22 cellular contexts compared by ENCODE assay signal in the genomic region with DNA sequence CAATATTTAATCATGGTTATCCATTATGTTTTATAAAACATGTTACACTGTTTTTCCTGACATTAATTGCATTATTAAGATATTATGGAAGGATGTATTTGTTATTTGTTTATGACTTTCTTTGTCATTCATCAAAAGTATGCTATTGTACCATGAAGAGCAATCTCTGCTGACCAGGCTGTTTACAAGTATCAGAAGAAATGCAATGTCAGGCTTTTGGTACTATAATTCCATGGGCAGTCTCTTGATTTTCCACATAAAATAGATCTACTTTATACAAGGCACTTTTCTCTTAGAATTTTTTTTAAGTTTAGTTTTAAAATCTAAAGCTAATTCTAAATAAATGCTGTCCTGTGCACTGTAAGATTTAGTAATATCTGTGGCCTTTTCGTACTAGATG.
DNase-seq lines count a peak whose midpoint lies in the region; ATAC-seq, FAIRE-seq and TF ChIP-seq lines count a peak whose summit lies in the region.
"Had no signal": no experiment of that assay in that cellular context is flagged by ENCODE, and none has a peak within 500 bp of the region (broad histone marks: within the 10 kb centered on the region; RNA-seq: fewer than 3 reads in every experiment).

No MANE protein-coding gene starts in this region.

- H3K79me2 ChIP-seq in hepatocyte: no peaks in the 10 kb centered on the region

- H2BK5ac ChIP-seq in IMR-90 (ENCODE audit: low read depth, low read length, poor library complexity, severe bottlenecking): no peak overlapping the region

- H3K18ac ChIP-seq in IMR-90 (ENCODE audit: low read depth, low read length): no peak overlapping the region

- in situ Hi-C loops in IMR-90 (cut with MboI; ENCODE audit: low sequenced_read_pairs): no loop called here

- WGBS in A549 (ENCODE audit: missing lambda C conversion rate): 9% methylated on average over 1 of the region's 1 CpG
- WGBS in IMR-90 (ENCODE audit: extremely low coverage in 2 of 2, insufficient read length in 1 of 2), 2 experiments: no CpG with 5 or more reads among the region's 1 CpG
- 79% methylated on average over 1 of the region's 1 CpG for WGBS in hepatocyte (ENCODE audit: low lambda C conversion rate, missing lambda C conversion rate)

- no peak overlapping the region for H3K14ac ChIP-seq in IMR-90 (replicated peaks; ENCODE audit: low read depth, low read length)

- no peaks in the 10 kb centered on the region for H3K9me1 ChIP-seq in IMR-90 (ENCODE audit: insufficient read depth, low read length)

- no peak for TF ChIP-seq RAD21 in A549 (conservative IDR thresholded peaks at IDR 0.05 in 1 of 2, IDR thresholded peaks at IDR 0.05 in 1 of 2)
- no peak for TF ChIP-seq RAD21 in IMR-90 (IDR thresholded peaks at IDR 0.05; ENCODE audit: low read length)

- H2AK5ac ChIP-seq in IMR-90 (ENCODE audit: low read depth, low read length): no peak overlapping the region

- BruUV-seq in IMR-90 (replicated peaks; lab: Mats Ljungman, UMichigan): no TSS peak

- no peak overlapping the region for H3K4me3 Mint-ChIP-seq in naive thymus-derived CD4-positive, alpha-beta T cell
- H3K4me3 Mint-ChIP-seq: B cell; CD4-positive, alpha-beta T cell; CD8-positive, alpha-beta T cell had no signal

- H3K4me1 Mint-ChIP-seq in naive thymus-derived CD4-positive, alpha-beta T cell: no peaks in the 10 kb centered on the region
- H3K4me1 Mint-ChIP-seq: B cell had no signal

- no peak overlapping the region for H3K4ac ChIP-seq in IMR-90 (ENCODE audit: low read depth, low read length)

- H3K9ac ChIP-seq in IMR-90 (ENCODE audit: low read depth, low read length): no peak overlapping the region
- H3K9ac ChIP-seq: BLaER1 treated with 17β-estradiol and CSF1 and Interleukin-3, amounts not matched to agents 10 nM and 100 nM had no signal

- no peaks in the 10 kb centered on the region for H3K27me3 ChIP-seq in IMR-90 (ENCODE audit: control insufficient read depth, insufficient read depth, low read length)
- H3K27me3 ChIP-seq in hepatocyte: no peaks in the 10 kb centered on the region
- H3K27me3 ChIP-seq in naive thymus-derived CD4-positive, alpha-beta T cell (ENCODE audit: control insufficient read depth in 2 of 2, insufficient read depth in 2 of 2, low read length in 2 of 2): no peaks in the 10 kb centered on the region
- H3K27me3 ChIP-seq: BLaER1 treated with 17β-estradiol and CSF1 and Interleukin-3, amounts not matched to agents 10 nM and 100 nM had no signal

- H3K56ac ChIP-seq in IMR-90 (ENCODE audit: extremely low read depth, insufficient read depth, low read length): no peak overlapping the region

- H3K9me3 Mint-ChIP-seq in naive thymus-derived CD4-positive, alpha-beta T cell: peaks cover 0 to 4% (median 0%) of the 10 kb centered on the region in 11 donors
- H3K9me3 Mint-ChIP-seq: CD4-positive, alpha-beta T cell; CD8-positive, alpha-beta T cell had no signal

- no peak overlapping the region for H4K91ac ChIP-seq in IMR-90 (ENCODE audit: insufficient read depth, low read depth, low read length)

- H4K8ac ChIP-seq in IMR-90 (ENCODE audit: low read depth in 2 of 2, low read length in 2 of 2): no peak overlapping the region

- TF ChIP-seq CTCF in A549 (IDR thresholded peaks at IDR 0.05) (no peak), IMR-90 (conservative IDR thresholded peaks at IDR 0.05; ENCODE audit: low read depth, low read length) (no peak), hepatocyte (IDR thresholded peaks at IDR 0.05; ENCODE audit: poor library complexity) (no peak), GM10248 (IDR thresholded peaks at IDR 0.05; ENCODE audit: control extremely low read depth, extremely low read depth, low read depth, missing control alignments) (no peak)

- POLR2A ChIA-PET in A549 (lab: Yijun Ruan, JAX) (no interaction called here), IMR-90 (lab: Charles Lee; ENCODE audit: unreplicated experiment) (no interaction called here), GM10248 (lab: Yijun Ruan, JAX) (no interaction called here)
- POLR2A ChIA-PET in naive thymus-derived CD4-positive, alpha-beta T cell (lab: Charles Lee): no interaction called here

- no peaks in the 10 kb centered on the region for H3K4me1 ChIP-seq in A549
- H3K4me1 ChIP-seq in IMR-90 (ENCODE audit: control insufficient read depth, insufficient read depth, low read length): no peaks in the 10 kb centered on the region
- peaks cover 6% of the 10 kb centered on the region for H3K4me1 ChIP-seq in hepatocyte (ENCODE audit: insufficient read depth)
- no peaks in the 10 kb centered on the region for H3K4me1 ChIP-seq in naive thymus-derived CD4-positive, alpha-beta T cell (ENCODE audit: control insufficient read depth in 2 of 2, insufficient read depth in 2 of 2, low read length in 2 of 2)
- H3K4me1 ChIP-seq: Caco-2 had no signal

- no peak overlapping the region for H2AFZ ChIP-seq in IMR-90 (replicated peaks; ENCODE audit: low read length, poor library complexity)
- no peak overlapping the region for H2AFZ ChIP-seq in hepatocyte

- H3K27ac ChIP-seq in A549 (no peak overlapping the region), IMR-90 (ENCODE audit: insufficient read depth, low read length) (no peak overlapping the region), hepatocyte (peak overlapping the region; percentile 49)
- H3K27ac ChIP-seq in naive thymus-derived CD4-positive, alpha-beta T cell (ENCODE audit: low read depth, low read length): no peak overlapping the region
- H3K27ac ChIP-seq: BLaER1 treated with 17β-estradiol and CSF1 and Interleukin-3, amounts not matched to agents 10 nM and 100 nM; C4-2B had no signal

- no peaks in the 10 kb centered on the region for H3K79me1 ChIP-seq in IMR-90 (ENCODE audit: low read depth in 1 of 2, low read length in 2 of 2)

- no peak overlapping the region for H3K27ac Mint-ChIP-seq in naive thymus-derived CD4-positive, alpha-beta T cell
- H3K27ac Mint-ChIP-seq: B cell; CD4-positive, alpha-beta T cell; CD8-positive, alpha-beta T cell had no signal

- H3K4me3 ChIP-seq in A549: no peak overlapping the region
- H3K4me3 ChIP-seq in IMR-90 (ENCODE audit: insufficient read depth, low read depth, low read length): no peak overlapping the region
- H3K4me3 ChIP-seq in hepatocyte: no peak overlapping the region
- H3K4me3 ChIP-seq in naive thymus-derived CD4-positive, alpha-beta T cell (ENCODE audit: low read length): no peak overlapping the region
- H3K4me3 ChIP-seq: BLaER1 treated with 17β-estradiol and CSF1 and Interleukin-3, amounts not matched to agents 10 nM and 100 nM; GM12878 had no signal

- no peak overlapping the region for H3K23ac ChIP-seq in IMR-90 (ENCODE audit: low read depth, low read length)

- H2BK120ac ChIP-seq in IMR-90 (ENCODE audit: low read depth, low read length): no peak overlapping the region

- no peaks in the 10 kb centered on the region for H3K9me3 ChIP-seq in A549
- H3K9me3 ChIP-seq in IMR-90 (ENCODE audit: control insufficient read depth, insufficient read depth, low read length): no peaks in the 10 kb centered on the region
- H3K9me3 ChIP-seq in hepatocyte (ENCODE audit: low read depth): no peaks in the 10 kb centered on the region
- H3K9me3 ChIP-seq in naive thymus-derived CD4-positive, alpha-beta T cell (ENCODE audit: control insufficient read depth in 2 of 3, low read length in 3 of 3): no peaks in the 10 kb centered on the region
- H3K9me3 ChIP-seq: BLaER1 treated with 17β-estradiol and CSF1 and Interleukin-3, amounts not matched to agents 10 nM and 100 nM; Caco-2 had no signal

- H4K20me1 ChIP-seq in IMR-90 (ENCODE audit: insufficient read depth, low read length) (no peaks in the 10 kb centered on the region), hepatocyte (ENCODE audit: insufficient read depth, poor library complexity, severe bottlenecking) (no peaks in the 10 kb centered on the region)
- H4K20me1 ChIP-seq: BLaER1 treated with 17β-estradiol and CSF1 and Interleukin-3, amounts not matched to agents 10 nM and 100 nM had no signal

- no peak overlapping the region for H2BK15ac ChIP-seq in IMR-90 (ENCODE audit: low read depth, low read length)

- H3K27me3 Mint-ChIP-seq in naive thymus-derived CD4-positive, alpha-beta T cell: peaks cover 0 to 7% (median 0%) of the 10 kb centered on the region in 5 donors
- H3K27me3 Mint-ChIP-seq: B cell; CD4-positive, alpha-beta T cell had no signal

- TF ChIP-seq EP300 in A549 (IDR thresholded peaks at IDR 0.05): no peak

- H3K4me2 ChIP-seq in A549: no peak overlapping the region
- H3K4me2 ChIP-seq in IMR-90 (ENCODE audit: low read depth, low read length): no peak overlapping the region
- H3K4me2 ChIP-seq in hepatocyte: no peak overlapping the region
- H3K4me2 ChIP-seq: BLaER1 treated with 17β-estradiol and CSF1 and Interleukin-3, amounts not matched to agents 10 nM and 100 nM had no signal

- H2BK20ac ChIP-seq in IMR-90 (ENCODE audit: low read depth, low read length): no peak overlapping the region

- CTCF ChIA-PET in A549 (lab: Yijun Ruan, JAX) (no interaction called here), IMR-90 (lab: Yijun Ruan, JAX) (no interaction called here), GM10248 (lab: Yijun Ruan, JAX) (no interaction called here)
- CTCF ChIA-PET in naive thymus-derived CD4-positive, alpha-beta T cell (lab: Charles Lee): no interaction called here

- no peak for FAIRE-seq in A549 (lab: Jason Lieb, UNC)
- FAIRE-seq: A204.1, D721Med, G401.6, GM12878, GM12892, GM18507 had no signal

- no peak overlapping the region for H2AK9ac ChIP-seq in IMR-90 (replicated peaks; ENCODE audit: low read depth, low read length, poor library complexity)

- H3K9me2 ChIP-seq in hepatocyte (replicated peaks; ENCODE audit: insufficient read depth): no peaks in the 10 kb centered on the region

- no peak overlapping the region for H4K5ac ChIP-seq in IMR-90 (ENCODE audit: low read depth, low read length)

- H3K36me3 ChIP-seq in IMR-90 (ENCODE audit: control insufficient read depth, insufficient read depth, low read length) (no peaks in the 10 kb centered on the region), hepatocyte (replicated peaks; ENCODE audit: insufficient read depth, low read depth) (no peaks in the 10 kb centered on the region)
- no peaks in the 10 kb centered on the region for H3K36me3 ChIP-seq in naive thymus-derived CD4-positive, alpha-beta T cell (ENCODE audit: control insufficient read depth in 2 of 3, insufficient read depth in 3 of 3, low read length in 3 of 3)
- H3K36me3 ChIP-seq: BLaER1 treated with 17β-estradiol and CSF1 and Interleukin-3, amounts not matched to agents 10 nM and 100 nM had no signal

- dilution Hi-C loops in IMR-90 (cut with HindIII; ENCODE audit: low sequenced_read_pairs, unreplicated experiment): no loop called here

- TF ChIP-seq POLR2A in A549 (IDR thresholded peaks at IDR 0.05; ENCODE audit: low read length) (no peak), IMR-90 (IDR thresholded peaks at IDR 0.05; ENCODE audit: low read depth, low read length) (no peak)

- DNase-seq in A549 (ENCODE audit: low read depth in 1 of 2, low spot score in 1 of 2) (no peak), IMR-90 (no peak), hepatocyte (ENCODE audit: low spot score) (no peak), GM10248 (ENCODE audit: extremely low spot score) (no peak)
- no peak for DNase-seq in naive thymus-derived CD4-positive, alpha-beta T cell
- DNase-seq: 8988T; AML-193; Caco-2; Calu3; CD4-positive, alpha-beta T cell; CD8-positive, alpha-beta T cell; DMS79 treated with DMSO at 0.1 percent for 48 hours; GF-D8 had no signal

- ATAC-seq in A549 (no peak), IMR-90 (ENCODE audit: low read depth) (no peak)
- ATAC-seq in naive thymus-derived CD4-positive, alpha-beta T cell: no peak
- ATAC-seq: CD8-positive, alpha-beta T cell; GM12878 had no signal

- intact Hi-C loops in IMR-90 (cut with micrococcal nuclease): no loop called here
- intact Hi-C loops in naive thymus-derived CD4-positive, alpha-beta T cell (cut with micrococcal nuclease): no loop called here

- H3K36me3 Mint-ChIP-seq in naive thymus-derived CD4-positive, alpha-beta T cell: no peaks in the 10 kb centered on the region
- H3K36me3 Mint-ChIP-seq: CD8-positive, alpha-beta T cell had no signal
